ENCODE assay signal across 13 cellular contexts in genomic region chr5:59133801-59134261, GRCh38.
DNase-seq lines count a peak whose midpoint lies in the region; ATAC-seq and TF ChIP-seq lines count a peak whose summit lies in the region.
"Had no signal": no experiment of that assay in that cellular context is flagged by ENCODE, and none has a peak within 500 bp of the region (broad histone marks: within the 10 kb centered on the region; RNA-seq: fewer than 3 reads in every experiment).

No MANE protein-coding gene starts in this region.

- H3K4me3 ChIP-seq in AG10803 (ENCODE audit: low read length) (no peak overlapping the region), lower lobe of right lung (no peak overlapping the region)
- H3K4me3 ChIP-seq: sigmoid colon had no signal

- no peak for ATAC-seq in lower lobe of right lung
- no peak for ATAC-seq in HG02610 (IDR thresholded peaks at IDR 0.05; ENCODE audit: unreplicated experiment)
- ATAC-seq: HCT116 had no signal

- no peaks in the 10 kb centered on the region for H3K27me3 ChIP-seq in lower lobe of right lung (ENCODE audit: low read depth)
- H3K27me3 ChIP-seq: sigmoid colon had no signal

- no peaks in the 10 kb centered on the region for H3K36me3 ChIP-seq in lower lobe of right lung
- H3K36me3 ChIP-seq: sigmoid colon had no signal

- intact Hi-C loops in lower lobe of right lung (cut with DNase I), result no loop called here

- H3K9me3 ChIP-seq in lower lobe of right lung, result no peaks in the 10 kb centered on the region
- H3K9me3 ChIP-seq: sigmoid colon had no signal

- DNase-seq in AG10803 (ENCODE audit: low read depth), result peak; percentile 91
- DNase-seq in HS-27A (ENCODE audit: low read depth), result peak; percentile 31
- DNase-seq in astrocyte of the hippocampus (ENCODE audit: low read depth, low spot score), result peak; percentile 62
- DNase-seq in myocyte (ENCODE audit: low read depth), result peak; percentile 72
- DNase-seq in GOT3 (lab: John Stamatoyannopoulos, UW), result no peak
- DNase-seq in lower lobe of right lung, result no peak
- DNase-seq in cerebellar nuclear complex (lab: John Stamatoyannopoulos, UW), result no peak
- DNase-seq: activated CD4-positive, alpha-beta memory T cell treated with anti-CD3 and anti-CD28 coated beads for 36 hours; NCI-H2029 treated with DMSO at 0.1 percent for 48 hours; SHP77 treated with DMSO at 0.1 percent for 48 hours; sigmoid colon had no signal

- peaks cover under 1% of the 10 kb centered on the region for H3K4me1 ChIP-seq in lower lobe of right lung

- no peak overlapping the region for H3K27ac ChIP-seq in lower lobe of right lung

- TF ChIP-seq CTCF in AG10803 (conservative IDR thresholded peaks at IDR 0.05; ENCODE audit: low read length) (no peak), lower lobe of right lung (IDR thresholded peaks at IDR 0.05) (no peak)

Comparison
In these comparisons a context has a peak if more than half of its experiments do, and no peak if none do; other contexts are left out.
1. DNase-seq: peak in AG10803 (single experiment), HS-27A (single experiment), astrocyte of the hippocampus (single experiment) and myocyte (single experiment); none in GOT3 (single experiment), lower lobe of right lung (single experiment) and cerebellar nuclear complex (0 of 2).